In genomic region chr16:28526201-28527099, GRCh38 we compare ENCODE assay signal across 1 cellular context.
TF ChIP-seq lines count a peak whose summit lies in the region.

No MANE protein-coding gene starts in this region.

TF ChIP-seq in HepG2, 621 proteins besides CTCF, POLR2A, EP300 and RAD21 (continued from another document and continues in another):
- TF ChIP-seq, protein P1, sequence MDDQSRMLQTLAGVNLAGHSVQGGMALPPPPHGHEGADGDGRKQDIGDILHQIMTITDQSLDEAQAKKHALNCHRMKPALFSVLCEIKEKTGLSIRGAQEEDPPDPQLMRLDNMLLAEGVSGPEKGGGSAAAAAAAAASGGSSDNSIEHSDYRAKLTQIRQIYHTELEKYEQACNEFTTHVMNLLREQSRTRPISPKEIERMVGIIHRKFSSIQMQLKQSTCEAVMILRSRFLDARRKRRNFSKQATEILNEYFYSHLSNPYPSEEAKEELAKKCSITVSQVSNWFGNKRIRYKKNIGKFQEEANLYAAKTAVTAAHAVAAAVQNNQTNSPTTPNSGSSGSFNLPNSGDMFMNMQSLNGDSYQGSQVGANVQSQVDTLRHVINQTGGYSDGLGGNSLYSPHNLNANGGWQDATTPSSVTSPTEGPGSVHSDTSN (CRISPR knock-in tag; IDR thresholded peaks at IDR 0.05; ENCODE audit: borderline replicate concordance): no peak
- no peak for TF ChIP-seq RBAK (CRISPR knock-in tag; IDR thresholded peaks at IDR 0.05)
- peak; percentile 92 for TF ChIP-seq PITX1 (CRISPR knock-in tag; IDR thresholded peaks at IDR 0.05)
- peak; percentile 85 for TF ChIP-seq NR2C2 (CRISPR knock-in tag; IDR thresholded peaks at IDR 0.05; ENCODE audit: borderline replicate concordance)
- TF ChIP-seq ZNF407 (CRISPR knock-in tag; IDR thresholded peaks at IDR 0.05; ENCODE audit: not compliant biosample characterization): no peak
- TF ChIP-seq, protein P2, sequence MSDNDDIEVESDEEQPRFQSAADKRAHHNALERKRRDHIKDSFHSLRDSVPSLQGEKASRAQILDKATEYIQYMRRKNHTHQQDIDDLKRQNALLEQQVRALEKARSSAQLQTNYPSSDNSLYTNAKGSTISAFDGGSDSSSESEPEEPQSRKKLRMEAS (IDR thresholded peaks at IDR 0.05): peak; percentile 77; the same call in 1 of the 2 replicates
- TF ChIP-seq CBFB (CRISPR knock-in tag; IDR thresholded peaks at IDR 0.05): peak; percentile 61; the same call in 1 of the 2 replicates
- no peak for TF ChIP-seq NFKB2 (CRISPR knock-in tag; IDR thresholded peaks at IDR 0.05; ENCODE audit: borderline replicate concordance)
- no peak for TF ChIP-seq MYC (CRISPR knock-in tag; IDR thresholded peaks at IDR 0.05; ENCODE audit: borderline replicate concordance)
- TF ChIP-seq STAG1 (CRISPR knock-in tag; IDR thresholded peaks at IDR 0.05): peak; percentile 32
- TF ChIP-seq SMAD1 (CRISPR knock-in tag; IDR thresholded peaks at IDR 0.05; ENCODE audit: borderline replicate concordance, low read depth): no peak; the same call in 1 of the 2 replicates
- peak; percentile 67; the same call in 1 of the 2 replicates for TF ChIP-seq AHR (CRISPR knock-in tag; IDR thresholded peaks at IDR 0.05)
- TF ChIP-seq ZFP41 (CRISPR knock-in tag; IDR thresholded peaks at IDR 0.05; ENCODE audit: borderline replicate concordance): 0 out of 2 replicates have a peak, but pooled peaks have one; percentile 23
- 0 out of 2 replicates have a peak, but pooled peaks have one; percentile 48 for TF ChIP-seq ZNF709 (CRISPR knock-in tag; IDR thresholded peaks at IDR 0.05)
- TF ChIP-seq SIX1 (CRISPR knock-in tag; IDR thresholded peaks at IDR 0.05; ENCODE audit: borderline replicate concordance): peak; percentile 92
- no peak for TF ChIP-seq ZNF747 (CRISPR knock-in tag; IDR thresholded peaks at IDR 0.05; ENCODE audit: borderline replicate concordance)
- TF ChIP-seq ZNF205 (CRISPR knock-in tag; IDR thresholded peaks at IDR 0.05): peak; percentile 58; the same call in 1 of the 2 replicates
- TF ChIP-seq ZNF18 (CRISPR knock-in tag; IDR thresholded peaks at IDR 0.05; ENCODE audit: insufficient replicate concordance): peak; percentile 99
- TF ChIP-seq, protein P3, sequence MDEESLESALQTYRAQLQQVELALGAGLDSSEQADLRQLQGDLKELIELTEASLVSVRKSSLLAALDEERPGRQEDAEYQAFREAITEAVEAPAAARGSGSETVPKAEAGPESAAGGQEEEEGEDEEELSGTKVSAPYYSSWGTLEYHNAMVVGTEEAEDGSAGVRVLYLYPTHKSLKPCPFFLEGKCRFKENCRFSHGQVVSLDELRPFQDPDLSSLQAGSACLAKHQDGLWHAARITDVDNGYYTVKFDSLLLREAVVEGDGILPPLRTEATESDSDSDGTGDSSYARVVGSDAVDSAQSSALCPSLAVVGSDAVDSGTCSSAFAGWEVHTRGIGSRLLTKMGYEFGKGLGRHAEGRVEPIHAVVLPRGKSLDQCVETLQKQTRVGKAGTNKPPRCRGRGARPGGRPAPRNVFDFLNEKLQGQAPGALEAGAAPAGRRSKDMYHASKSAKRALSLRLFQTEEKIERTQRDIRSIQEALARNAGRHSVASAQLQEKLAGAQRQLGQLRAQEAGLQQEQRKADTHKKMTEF (CRISPR knock-in tag; IDR thresholded peaks at IDR 0.05): peak; percentile 97
- TF ChIP-seq ZNF101 (CRISPR knock-in tag; IDR thresholded peaks at IDR 0.05; ENCODE audit: borderline replicate concordance, low read depth): peak; percentile 95; the same call in 1 of the 2 replicates
- no peak for TF ChIP-seq SP2 (CRISPR knock-in tag; IDR thresholded peaks at IDR 0.05)
- no peak for TF ChIP-seq U2AF1 (optimal IDR thresholded peaks at IDR 0.05; ENCODE audit: low read depth, low read length)
- no peak for TF ChIP-seq AGO2 (optimal IDR thresholded peaks at IDR 0.05; ENCODE audit: low read depth, low read length)
- TF ChIP-seq ZFP1 (CRISPR knock-in tag; IDR thresholded peaks at IDR 0.05): no peak; the same call in 1 of the 2 replicates
- 0 out of 2 replicates have a peak, but pooled peaks have one; percentile 37 for TF ChIP-seq ZFY (CRISPR knock-in tag; IDR thresholded peaks at IDR 0.05)
- TF ChIP-seq ZSCAN30 (CRISPR knock-in tag; IDR thresholded peaks at IDR 0.05): no peak
- 0 out of 2 replicates have a peak, but pooled peaks have one; percentile 57 for TF ChIP-seq MZF1 (CRISPR knock-in tag; IDR thresholded peaks at IDR 0.05; ENCODE audit: borderline replicate concordance)
- no peak for TF ChIP-seq NCOA5 (CRISPR knock-in tag; IDR thresholded peaks at IDR 0.05)
- TF ChIP-seq ZNF329 (CRISPR knock-in tag; IDR thresholded peaks at IDR 0.05; ENCODE audit: low read depth): no peak
- peak; percentile 44 for TF ChIP-seq ZNF160 (CRISPR knock-in tag; IDR thresholded peaks at IDR 0.05)
- no peak; the same call in 1 of the 2 replicates for TF ChIP-seq ZFP82 (CRISPR knock-in tag; IDR thresholded peaks at IDR 0.05; ENCODE audit: borderline replicate concordance)
- peak; percentile 93 for TF ChIP-seq ZEB1 (IDR thresholded peaks at IDR 0.05; ENCODE audit: insufficient replicate concordance, low read depth)
- no peak; the same call in 1 of the 2 replicates for TF ChIP-seq JUND (CRISPR knock-in tag; IDR thresholded peaks at IDR 0.05)
- TF ChIP-seq NR0B2 (CRISPR knock-in tag; IDR thresholded peaks at IDR 0.05): no peak
- no peak for TF ChIP-seq TMF1 (CRISPR knock-in tag; IDR thresholded peaks at IDR 0.05; ENCODE audit: low read depth)
- TF ChIP-seq KLF13 (CRISPR knock-in tag; IDR thresholded peaks at IDR 0.05): no peak
- TF ChIP-seq, protein P4, sequence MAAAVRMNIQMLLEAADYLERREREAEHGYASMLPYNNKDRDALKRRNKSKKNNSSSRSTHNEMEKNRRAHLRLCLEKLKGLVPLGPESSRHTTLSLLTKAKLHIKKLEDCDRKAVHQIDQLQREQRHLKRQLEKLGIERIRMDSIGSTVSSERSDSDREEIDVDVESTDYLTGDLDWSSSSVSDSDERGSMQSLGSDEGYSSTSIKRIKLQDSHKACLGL (CRISPR knock-in tag; IDR thresholded peaks at IDR 0.05): no peak
- TF ChIP-seq TGIF2 (CRISPR knock-in tag; IDR thresholded peaks at IDR 0.05): 0 out of 2 replicates have a peak, but pooled peaks have one; percentile 46
- peak; percentile 22; the same call in 1 of the 2 replicates for TF ChIP-seq ZBTB8A (CRISPR knock-in tag; IDR thresholded peaks at IDR 0.05; ENCODE audit: borderline replicate concordance, low read depth)
- no peak for TF ChIP-seq CENPX (CRISPR knock-in tag; IDR thresholded peaks at IDR 0.05)
- no peak for TF ChIP-seq ZSCAN20 (CRISPR knock-in tag; IDR thresholded peaks at IDR 0.05; ENCODE audit: borderline replicate concordance)
- TF ChIP-seq YEATS4 (CRISPR knock-in tag; IDR thresholded peaks at IDR 0.05; ENCODE audit: borderline replicate concordance): peak; percentile 52; the same call in 1 of the 2 replicates
- no peak for TF ChIP-seq ZNF180 (CRISPR knock-in tag; IDR thresholded peaks at IDR 0.05; ENCODE audit: borderline replicate concordance, low read depth)
- peak; percentile 88 for TF ChIP-seq ZNF230 (CRISPR knock-in tag; IDR thresholded peaks at IDR 0.05)
- TF ChIP-seq ZBTB21 (CRISPR knock-in tag; IDR thresholded peaks at IDR 0.05): 0 out of 2 replicates have a peak, but pooled peaks have one; percentile 44
- TF ChIP-seq ZNF773 (CRISPR knock-in tag; IDR thresholded peaks at IDR 0.05; ENCODE audit: borderline replicate concordance): peak; percentile 70; the same call in 1 of the 2 replicates
- TF ChIP-seq KDM5A (IDR thresholded peaks at IDR 0.05; ENCODE audit: borderline replicate concordance, low read length): no peak; the same call in 1 of the 2 replicates
- no peak; the same call in 1 of the 2 replicates for TF ChIP-seq ZNF724P (CRISPR knock-in tag; IDR thresholded peaks at IDR 0.05; ENCODE audit: borderline replicate concordance)
- no peak for TF ChIP-seq PAWR (CRISPR knock-in tag; IDR thresholded peaks at IDR 0.05; ENCODE audit: borderline replicate concordance)
- peak; percentile 41 for TF ChIP-seq ZNF781 (CRISPR knock-in tag; IDR thresholded peaks at IDR 0.05; ENCODE audit: borderline replicate concordance, not compliant biosample characterization)
- TF ChIP-seq PAF1 (CRISPR knock-in tag; IDR thresholded peaks at IDR 0.05): no peak
- TF ChIP-seq ZNF484 (CRISPR knock-in tag; IDR thresholded peaks at IDR 0.05; ENCODE audit: borderline replicate concordance, low read depth): no peak
- no peak for TF ChIP-seq MATR3 (CRISPR knock-in tag; IDR thresholded peaks at IDR 0.05)
